1 cellular context compared by ENCODE assay signal in the genomic region with DNA sequence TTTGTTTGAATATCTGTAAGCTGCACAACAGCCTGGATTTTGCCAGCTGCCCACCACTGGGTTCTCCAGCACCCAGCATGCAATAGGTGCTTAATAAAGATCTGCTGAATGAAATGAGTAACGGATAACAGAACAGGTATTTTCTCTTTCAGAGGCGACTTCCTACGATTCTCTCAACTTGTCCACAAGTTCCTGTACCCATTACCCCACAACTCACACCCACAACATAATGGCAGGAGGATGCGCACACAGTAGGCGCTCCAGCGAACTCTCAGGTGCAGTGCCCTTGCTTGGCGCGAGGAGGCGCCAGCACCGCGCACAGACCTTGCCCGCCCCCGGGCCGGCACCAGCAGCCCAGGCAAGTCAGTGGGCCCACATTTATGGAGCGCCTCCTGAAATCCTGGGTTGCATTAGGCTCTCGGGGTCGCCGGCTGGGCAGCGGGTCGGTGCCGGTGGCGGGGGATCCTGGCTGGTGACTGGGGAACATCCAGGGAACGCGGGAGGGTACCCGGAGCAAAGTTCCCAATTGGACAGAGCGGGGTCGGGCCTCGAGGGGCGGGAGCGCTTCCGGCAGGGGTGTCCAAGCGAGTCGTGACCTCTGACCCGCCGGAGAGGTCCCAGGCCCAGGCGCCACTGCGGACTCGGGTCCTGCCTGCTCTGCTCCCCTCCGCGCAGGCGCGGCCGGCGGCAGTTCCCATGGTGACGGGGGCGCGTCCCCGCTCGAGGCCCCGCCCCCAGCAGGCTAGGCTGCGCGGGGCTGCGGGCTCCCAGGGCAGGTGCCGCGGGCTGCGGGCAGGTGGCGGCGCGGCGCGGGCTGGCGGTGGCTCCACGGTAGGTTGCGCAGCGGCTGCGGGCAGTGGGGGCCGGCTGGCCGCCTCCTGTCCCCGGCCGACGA.
TF ChIP-seq lines count a peak whose summit lies in the region.

KIAA1671 (plus strand) TSS at position 775 of the 895 bp plus-strand sequence. CDS start 75,284 bp downstream, outside the sequence.

TF ChIP-seq in HepG2, 621 proteins besides CTCF, POLR2A, EP300 and RAD21 (continued from another document and continues in another):
- TF ChIP-seq MIER2 (CRISPR knock-in tag; IDR thresholded peaks at IDR 0.05) (0 out of 2 replicates have a peak, but pooled peaks have one; percentile 26), TBP (CRISPR knock-in tag; IDR thresholded peaks at IDR 0.05) (no peak), ZNF841 (CRISPR knock-in tag; IDR thresholded peaks at IDR 0.05; ENCODE audit: borderline replicate concordance) (no peak), AHR (CRISPR knock-in tag; IDR thresholded peaks at IDR 0.05) (no peak), BRCA1 (CRISPR knock-in tag; IDR thresholded peaks at IDR 0.05) (no peak), ZNF468 (CRISPR knock-in tag; IDR thresholded peaks at IDR 0.05) (no peak), CREB3 (CRISPR knock-in tag; IDR thresholded peaks at IDR 0.05) (0 out of 2 replicates have a peak, but pooled peaks have one; percentile 66), ZSCAN5A (CRISPR knock-in tag; IDR thresholded peaks at IDR 0.05; ENCODE audit: borderline replicate concordance) (no peak), HNF4G (IDR thresholded peaks at IDR 0.05; ENCODE audit: borderline replicate concordance, low read depth, low read length) (peak; percentile 45; the same call in 1 of the 2 replicates), HNF4G (CRISPR knock-in tag; IDR thresholded peaks at IDR 0.05; ENCODE audit: borderline replicate concordance, low read depth) (peak; percentile 46), TFDP1 (CRISPR knock-in tag; IDR thresholded peaks at IDR 0.05; ENCODE audit: borderline replicate concordance) (no peak), PRDM15 (CRISPR knock-in tag; IDR thresholded peaks at IDR 0.05) (peak; percentile 37; the same call in 1 of the 2 replicates), ZNF816 (CRISPR knock-in tag; IDR thresholded peaks at IDR 0.05; ENCODE audit: borderline replicate concordance) (no peak), HOXA7 (CRISPR knock-in tag; IDR thresholded peaks at IDR 0.05) (no peak), ZNF451 (CRISPR knock-in tag; IDR thresholded peaks at IDR 0.05) (0 out of 2 replicates have a peak, but pooled peaks have one; percentile 60), ZNF510 (CRISPR knock-in tag; IDR thresholded peaks at IDR 0.05; ENCODE audit: low read depth) (no peak), GTF2F1 (IDR thresholded peaks at IDR 0.05; ENCODE audit: low read length) (no peak), SKIL (CRISPR knock-in tag; IDR thresholded peaks at IDR 0.05; ENCODE audit: borderline replicate concordance) (no peak), GATAD1 (CRISPR knock-in tag; IDR thresholded peaks at IDR 0.05) (peak; percentile 62), CHD2 (IDR thresholded peaks at IDR 0.05; ENCODE audit: low read depth, low read length) (no peak), FOSL1 (CRISPR knock-in tag; IDR thresholded peaks at IDR 0.05; ENCODE audit: borderline replicate concordance) (no peak)
- TF ChIP-seq, protein P1, sequence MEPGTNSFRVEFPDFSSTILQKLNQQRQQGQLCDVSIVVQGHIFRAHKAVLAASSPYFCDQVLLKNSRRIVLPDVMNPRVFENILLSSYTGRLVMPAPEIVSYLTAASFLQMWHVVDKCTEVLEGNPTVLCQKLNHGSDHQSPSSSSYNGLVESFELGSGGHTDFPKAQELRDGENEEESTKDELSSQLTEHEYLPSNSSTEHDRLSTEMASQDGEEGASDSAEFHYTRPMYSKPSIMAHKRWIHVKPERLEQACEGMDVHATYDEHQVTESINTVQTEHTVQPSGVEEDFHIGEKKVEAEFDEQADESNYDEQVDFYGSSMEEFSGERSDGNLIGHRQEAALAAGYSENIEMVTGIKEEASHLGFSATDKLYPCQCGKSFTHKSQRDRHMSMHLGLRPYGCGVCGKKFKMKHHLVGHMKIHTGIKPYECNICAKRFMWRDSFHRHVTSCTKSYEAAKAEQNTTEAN (CRISPR knock-in tag; conservative IDR thresholded peaks at IDR 0.05): peak; percentile 52; the same call in 1 of the 2 replicates
- TF ChIP-seq, protein P2, sequence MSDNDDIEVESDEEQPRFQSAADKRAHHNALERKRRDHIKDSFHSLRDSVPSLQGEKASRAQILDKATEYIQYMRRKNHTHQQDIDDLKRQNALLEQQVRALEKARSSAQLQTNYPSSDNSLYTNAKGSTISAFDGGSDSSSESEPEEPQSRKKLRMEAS (IDR thresholded peaks at IDR 0.05): peak; percentile 78
- TF ChIP-seq, protein P3, sequence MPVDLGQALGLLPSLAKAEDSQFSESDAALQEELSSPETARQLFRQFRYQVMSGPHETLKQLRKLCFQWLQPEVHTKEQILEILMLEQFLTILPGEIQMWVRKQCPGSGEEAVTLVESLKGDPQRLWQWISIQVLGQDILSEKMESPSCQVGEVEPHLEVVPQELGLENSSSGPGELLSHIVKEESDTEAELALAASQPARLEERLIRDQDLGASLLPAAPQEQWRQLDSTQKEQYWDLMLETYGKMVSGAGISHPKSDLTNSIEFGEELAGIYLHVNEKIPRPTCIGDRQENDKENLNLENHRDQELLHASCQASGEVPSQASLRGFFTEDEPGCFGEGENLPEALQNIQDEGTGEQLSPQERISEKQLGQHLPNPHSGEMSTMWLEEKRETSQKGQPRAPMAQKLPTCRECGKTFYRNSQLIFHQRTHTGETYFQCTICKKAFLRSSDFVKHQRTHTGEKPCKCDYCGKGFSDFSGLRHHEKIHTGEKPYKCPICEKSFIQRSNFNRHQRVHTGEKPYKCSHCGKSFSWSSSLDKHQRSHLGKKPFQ (CRISPR knock-in tag; IDR thresholded peaks at IDR 0.05; ENCODE audit: insufficient replicate concordance): no peak
- TF ChIP-seq, protein P4, sequence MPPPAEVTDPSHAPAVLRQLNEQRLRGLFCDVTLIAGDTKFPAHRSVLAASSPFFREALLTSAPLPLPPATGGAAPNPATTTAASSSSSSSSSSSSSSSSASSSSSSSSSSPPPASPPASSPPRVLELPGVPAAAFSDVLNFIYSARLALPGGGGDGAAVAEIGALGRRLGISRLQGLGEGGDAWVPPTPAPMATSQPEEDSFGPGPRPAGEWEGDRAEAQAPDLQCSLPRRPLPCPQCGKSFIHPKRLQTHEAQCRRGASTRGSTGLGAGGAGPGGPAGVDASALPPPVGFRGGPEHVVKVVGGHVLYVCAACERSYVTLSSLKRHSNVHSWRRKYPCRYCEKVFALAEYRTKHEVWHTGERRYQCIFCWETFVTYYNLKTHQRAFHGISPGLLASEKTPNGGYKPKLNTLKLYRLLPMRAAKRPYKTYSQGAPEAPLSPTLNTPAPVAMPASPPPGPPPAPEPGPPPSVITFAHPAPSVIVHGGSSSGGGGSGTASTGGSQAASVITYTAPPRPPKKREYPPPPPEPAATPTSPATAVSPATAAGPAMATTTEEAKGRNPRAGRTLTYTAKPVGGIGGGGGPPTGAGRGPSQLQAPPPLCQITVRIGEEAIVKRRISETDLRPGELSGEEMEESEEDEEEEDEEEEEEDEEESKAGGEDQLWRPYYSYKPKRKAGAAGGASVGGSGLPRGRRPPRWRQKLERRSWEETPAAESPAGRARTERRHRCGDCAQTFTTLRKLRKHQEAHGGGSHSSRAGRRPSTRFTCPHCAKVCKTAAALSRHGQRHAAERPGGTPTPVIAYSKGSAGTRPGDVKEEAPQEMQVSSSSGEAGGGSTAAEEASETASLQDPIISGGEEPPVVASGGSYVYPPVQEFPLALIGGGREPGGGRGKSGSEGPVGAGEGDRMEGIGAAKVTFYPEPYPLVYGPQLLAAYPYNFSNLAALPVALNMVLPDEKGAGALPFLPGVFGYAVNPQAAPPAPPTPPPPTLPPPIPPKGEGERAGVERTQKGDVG (CRISPR knock-in tag; IDR thresholded peaks at IDR 0.05; ENCODE audit: borderline replicate concordance): no peak
- TF ChIP-seq, protein P5, sequence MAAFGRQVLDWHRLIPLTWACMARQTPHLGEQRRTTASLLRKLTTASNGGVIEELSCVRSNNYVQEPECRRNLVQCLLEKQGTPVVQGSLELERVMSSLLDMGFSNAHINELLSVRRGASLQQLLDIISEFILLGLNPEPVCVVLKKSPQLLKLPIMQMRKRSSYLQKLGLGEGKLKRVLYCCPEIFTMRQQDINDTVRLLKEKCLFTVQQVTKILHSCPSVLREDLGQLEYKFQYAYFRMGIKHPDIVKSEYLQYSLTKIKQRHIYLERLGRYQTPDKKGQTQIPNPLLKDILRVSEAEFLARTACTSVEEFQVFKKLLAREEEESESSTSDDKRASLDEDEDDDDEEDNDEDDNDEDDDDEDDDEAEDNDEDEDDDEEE (CRISPR knock-in tag; IDR thresholded peaks at IDR 0.05): no peak
- TF ChIP-seq, protein P6, sequence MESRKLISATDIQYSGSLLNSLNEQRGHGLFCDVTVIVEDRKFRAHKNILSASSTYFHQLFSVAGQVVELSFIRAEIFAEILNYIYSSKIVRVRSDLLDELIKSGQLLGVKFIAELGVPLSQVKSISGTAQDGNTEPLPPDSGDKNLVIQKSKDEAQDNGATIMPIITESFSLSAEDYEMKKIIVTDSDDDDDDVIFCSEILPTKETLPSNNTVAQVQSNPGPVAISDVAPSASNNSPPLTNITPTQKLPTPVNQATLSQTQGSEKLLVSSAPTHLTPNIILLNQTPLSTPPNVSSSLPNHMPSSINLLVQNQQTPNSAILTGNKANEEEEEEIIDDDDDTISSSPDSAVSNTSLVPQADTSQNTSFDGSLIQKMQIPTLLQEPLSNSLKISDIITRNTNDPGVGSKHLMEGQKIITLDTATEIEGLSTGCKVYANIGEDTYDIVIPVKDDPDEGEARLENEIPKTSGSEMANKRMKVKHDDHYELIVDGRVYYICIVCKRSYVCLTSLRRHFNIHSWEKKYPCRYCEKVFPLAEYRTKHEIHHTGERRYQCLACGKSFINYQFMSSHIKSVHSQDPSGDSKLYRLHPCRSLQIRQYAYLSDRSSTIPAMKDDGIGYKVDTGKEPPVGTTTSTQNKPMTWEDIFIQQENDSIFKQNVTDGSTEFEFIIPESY (CRISPR knock-in tag; IDR thresholded peaks at IDR 0.05): peak; percentile 98
